Comparison of ENCODE assay signal across 16 cellular contexts in the genomic region with DNA sequence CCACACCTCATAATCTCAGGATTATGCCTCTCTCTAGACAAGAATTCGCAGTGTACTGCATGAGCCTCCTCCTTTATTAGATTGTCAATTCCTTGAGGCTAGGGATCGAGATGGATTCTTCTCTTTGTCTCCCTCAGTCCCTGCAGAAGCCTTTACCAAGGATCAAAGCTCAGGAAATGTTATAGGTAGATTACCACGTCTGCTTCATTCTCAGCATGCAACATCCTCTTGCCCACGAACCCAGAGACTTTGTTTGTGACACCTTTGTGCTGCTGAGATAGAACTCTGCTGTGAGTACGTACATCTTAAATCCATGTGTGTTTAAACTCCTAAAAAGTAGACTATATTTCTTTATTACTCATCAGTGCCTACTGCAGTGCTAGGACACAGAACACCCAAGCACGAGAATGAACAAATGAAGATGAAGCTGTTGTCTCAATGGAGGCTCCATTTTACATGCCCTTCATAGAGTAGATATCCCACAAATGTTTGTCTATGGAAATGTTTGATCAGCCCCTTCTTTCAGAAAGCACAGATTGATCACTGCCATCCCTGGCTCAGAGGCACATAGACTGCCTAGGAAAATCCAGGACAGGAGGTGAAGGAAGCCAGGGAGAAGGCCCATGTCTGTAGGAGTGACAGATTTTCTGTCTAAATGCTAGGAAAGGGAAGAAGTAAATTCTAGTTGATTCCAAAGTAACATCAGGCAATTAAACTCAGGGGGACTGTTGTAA.
DNase-seq lines count a peak whose midpoint lies in the region; ATAC-seq and TF ChIP-seq lines count a peak whose summit lies in the region.
"Had no signal": no experiment of that assay in that cellular context is flagged by ENCODE, and none has a peak within 500 bp of the region (broad histone marks: within the 10 kb centered on the region; RNA-seq: fewer than 3 reads in every experiment).

No MANE protein-coding gene starts in this region.

- no peaks in the 10 kb centered on the region for H3K9me2 ChIP-seq in hepatocyte (replicated peaks; ENCODE audit: insufficient read depth)

- H3K9me3 ChIP-seq in left ventricle myocardium inferior (replicated peaks) (no peaks in the 10 kb centered on the region), hepatocyte (ENCODE audit: low read depth) (no peaks in the 10 kb centered on the region), prostate gland (no peaks in the 10 kb centered on the region), vagina (no peaks in the 10 kb centered on the region)
- H3K9me3 ChIP-seq: thyroid gland had no signal

- TF ChIP-seq POLR2A in prostate gland (IDR thresholded peaks at IDR 0.05): no peak
- TF ChIP-seq POLR2A in vagina (IDR thresholded peaks at IDR 0.05): no peak

- no peak overlapping the region for H3K4me3 ChIP-seq in left ventricle myocardium inferior
- no peak overlapping the region for H3K4me3 ChIP-seq in hepatocyte
- no peak overlapping the region for H3K4me3 ChIP-seq in prostate gland
- no peak overlapping the region for H3K4me3 ChIP-seq in vagina
- H3K4me3 ChIP-seq: thyroid gland had no signal

- H3K36me3 ChIP-seq in left ventricle myocardium inferior (no peaks in the 10 kb centered on the region), hepatocyte (replicated peaks; ENCODE audit: insufficient read depth, low read depth) (no peaks in the 10 kb centered on the region), prostate gland (no peaks in the 10 kb centered on the region), vagina (no peaks in the 10 kb centered on the region)
- H3K36me3 ChIP-seq: thyroid gland had no signal

- H3K4me1 ChIP-seq in left ventricle myocardium inferior (peaks cover 24% of the 10 kb centered on the region), hepatocyte (ENCODE audit: insufficient read depth) (peaks cover 19% of the 10 kb centered on the region), prostate gland (replicated peaks) (no peaks in the 10 kb centered on the region), vagina (peaks cover 32% of the 10 kb centered on the region)

- H2AFZ ChIP-seq in hepatocyte: no peak overlapping the region

- DNase-seq in left ventricle myocardium inferior (no peak), cardiac septum (ENCODE audit: low spot score) (no peak), hepatocyte (ENCODE audit: low spot score) (no peak), prostate gland (ENCODE audit: low spot score) (no peak), vagina (ENCODE audit: extremely low spot score in 2 of 2) (peak; percentile 43 to 54), DMS53 (lab: John Stamatoyannopoulos, UW) (no peak), SHP77 treated with DMSO at 0.1 percent for 48 hours (lab: John Stamatoyannopoulos, UW) (no peak)
- DNase-seq: activated CD4-positive, alpha-beta T cell treated with anti-CD3 and anti-CD28 coated beads, Interleukin-2, amount 50 U/mL, for 4 hours; activated naive CD8-positive, alpha-beta T cell treated with anti-CD3 and anti-CD28 coated beads, Interleukin-2, amount 10 ng/mL, durations not matched to agents 7 days and 5 days; activated T-cell treated with anti-CD3 and anti-CD28 coated beads, Interleukin-2, amount 50 U/mL, for 48 hours; CD4-positive, CD25-positive, alpha-beta regulatory T cell; H7; NCI-H187; NCI-H524 had no signal

- ATAC-seq in HG03097 (IDR thresholded peaks at IDR 0.05; ENCODE audit: low FRiP score, unreplicated experiment): no peak

- no peaks in the 10 kb centered on the region for H4K20me1 ChIP-seq in hepatocyte (ENCODE audit: insufficient read depth, poor library complexity, severe bottlenecking)

- H3K4me2 ChIP-seq in hepatocyte: no peak overlapping the region

- H3K79me2 ChIP-seq in hepatocyte: no peaks in the 10 kb centered on the region

- 62% methylated on average over 6 of the region's 6 CpGs for WGBS in hepatocyte (ENCODE audit: low lambda C conversion rate, missing lambda C conversion rate)
- WGBS in prostate gland: 75% methylated on average over 6 of the region's 6 CpGs

- intact Hi-C loops in left ventricle myocardium inferior (cut with micrococcal nuclease) (no loop called here), cardiac septum (cut with DNase I) (no loop called here), prostate gland (cut with DNase I) (no loop called here), vagina (cut with DNase I) (no loop called here)

- TF ChIP-seq CTCF in left ventricle myocardium inferior (IDR thresholded peaks at IDR 0.05; ENCODE audit: borderline replicate concordance) (no peak), hepatocyte (IDR thresholded peaks at IDR 0.05; ENCODE audit: poor library complexity) (no peak), prostate gland (IDR thresholded peaks at IDR 0.05) (no peak), vagina (IDR thresholded peaks at IDR 0.05) (no peak)

- H3K27me3 ChIP-seq in left ventricle myocardium inferior (ENCODE audit: low read depth) (peaks cover 10% of the 10 kb centered on the region), hepatocyte (no peaks in the 10 kb centered on the region), prostate gland (replicated peaks; ENCODE audit: insufficient read depth) (no peaks in the 10 kb centered on the region), vagina (no peaks in the 10 kb centered on the region)
- H3K27me3 ChIP-seq: thyroid gland had no signal

- H3K27ac ChIP-seq in left ventricle myocardium inferior (replicated peaks) (peak overlapping the region; percentile 66), hepatocyte (peak overlapping the region; percentile 74), prostate gland (peak overlapping the region; percentile 34 to 53), vagina (peak overlapping the region; percentile 51)
- H3K27ac ChIP-seq: thyroid gland had no signal

Comparison
In these comparisons a context has a peak if more than half of its experiments do, and no peak if none do; other contexts are left out.
1. DNase-seq: peak in vagina (2 of 2); none in left ventricle myocardium inferior (single experiment), cardiac septum (single experiment), hepatocyte (single experiment), prostate gland (single experiment), DMS53 (single experiment) and SHP77 treated with DMSO at 0.1 percent for 48 hours (single experiment).
2. Peak in every context shown above with its lines, with median percentiles within 50 percentile points of each other: H3K27ac ChIP-seq.